9 cellular contexts compared by ENCODE assay signal in the genomic region with DNA sequence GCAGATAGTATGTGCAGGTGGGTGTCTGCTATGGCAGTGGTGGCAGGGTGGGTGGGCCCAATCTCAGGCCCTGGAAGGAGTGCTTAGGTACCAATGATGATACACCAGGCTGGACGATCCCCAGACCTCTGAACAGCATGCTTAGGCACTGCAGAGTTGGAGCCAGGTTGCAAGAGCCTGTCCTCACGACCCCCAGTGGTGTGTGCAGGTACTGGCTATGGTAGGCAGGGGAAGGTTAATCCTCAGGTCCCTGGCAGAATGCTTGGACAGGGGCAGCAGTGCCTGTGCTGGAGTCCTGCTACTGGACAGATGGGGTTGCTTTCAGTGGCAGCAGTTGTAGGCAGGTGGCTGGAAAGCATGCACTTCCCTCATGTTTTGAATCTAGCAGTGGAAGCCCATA.
DNase-seq lines count a peak whose midpoint lies in the region; ATAC-seq and TF ChIP-seq lines count a peak whose summit lies in the region.
"Had no signal": no experiment of that assay in that cellular context is flagged by ENCODE, and none has a peak within 500 bp of the region (broad histone marks: within the 10 kb centered on the region; RNA-seq: fewer than 3 reads in every experiment).

No MANE protein-coding gene starts in this region.

- CTCF ChIA-PET in HCT116 (lab: Charles Lee): no interaction called here

- H3K9ac ChIP-seq in HCT116 (ENCODE audit: low read length): no peak overlapping the region

- no peaks in the 10 kb centered on the region for H3K79me2 ChIP-seq in HCT116 (ENCODE audit: insufficient read depth, low read length)

- BruUV-seq in HCT116 (replicated peaks; lab: Mats Ljungman, UMichigan): no TSS peak

- no peak for TF ChIP-seq RAD21 in HCT116 (IDR thresholded peaks at IDR 0.05; ENCODE audit: low read depth)

- H3K27ac ChIP-seq in HCT116 (ENCODE audit: low read depth, low read length): no peak overlapping the region
- H3K27ac ChIP-seq: adrenal gland, thoracic aorta had no signal

- no peak overlapping the region for H3K4me3 ChIP-seq in HCT116 (replicated peaks in 1 of 2; ENCODE audit: low read depth in 1 of 2, low read length in 2 of 2)
- H3K4me3 ChIP-seq in mucosa of descending colon: no peak overlapping the region
- H3K4me3 ChIP-seq: adrenal gland, thoracic aorta had no signal

- H3K9me2 ChIP-seq in HCT116 (ENCODE audit: insufficient read depth): no peaks in the 10 kb centered on the region

- no peaks in the 10 kb centered on the region for H3K36me3 ChIP-seq in HCT116 (ENCODE audit: control insufficient read depth in 1 of 2, insufficient read depth in 2 of 2, low read length in 2 of 2)
- H3K36me3 ChIP-seq in mucosa of descending colon (ENCODE audit: low read depth): no peaks in the 10 kb centered on the region
- H3K36me3 ChIP-seq: adrenal gland, thoracic aorta had no signal

- POLR2A ChIA-PET in HCT116 (lab: Charles Lee): no interaction called here

- H3K9me3 ChIP-seq in HCT116 (ENCODE audit: control insufficient read depth in 1 of 2, insufficient read depth in 1 of 2, low read depth in 1 of 2, low read length in 2 of 2) (no peaks in the 10 kb centered on the region), mucosa of descending colon (no peaks in the 10 kb centered on the region)
- H3K9me3 ChIP-seq: adrenal gland, thoracic aorta had no signal

- TF ChIP-seq POLR2A in HCT116 (IDR thresholded peaks at IDR 0.05; ENCODE audit: borderline replicate concordance, extremely low read depth, insufficient read depth, insufficient read length): no peak

- ATAC-seq in GM18508 (IDR thresholded peaks at IDR 0.05; ENCODE audit: insufficient read depth, unreplicated experiment) (peak; percentile 61), HCT116 (peak; percentile 91), SK-N-SH treated with all-trans-retinoic acid at 6 μM for 48 hours (peak; percentile 82), mucosa of descending colon (peak; percentile 26)

- H3K4me2 ChIP-seq in HCT116 (ENCODE audit: low read length): no peak overlapping the region

- RAD21 ChIA-PET in HCT116 (lab: Charles Lee; ENCODE audit: low non-redundant PET in 1 of 2, low total read pairs in 2 of 2, uncharacterized antibody in 2 of 2, unreplicated experiment in 2 of 2): no interaction called here

- no peak overlapping the region for H2AFZ ChIP-seq in HCT116 (ENCODE audit: low read depth, low read length, poor library complexity, severe bottlenecking)

- no peaks in the 10 kb centered on the region for H4K20me1 ChIP-seq in HCT116 (ENCODE audit: insufficient read depth)

- DNase-seq in HCT116 (ENCODE audit: low read depth, low spot score) (no peak), mucosa of descending colon (no peak), HCEC 1CT (no peak), foreskin melanocyte (no peak), COR-L47 (lab: John Stamatoyannopoulos, UW) (no peak)
- DNase-seq: adrenal gland had no signal

- TF ChIP-seq CTCF in HCT116 (IDR thresholded peaks at IDR 0.05 in 2 of 3, conservative IDR thresholded peaks at IDR 0.05 in 1 of 3; ENCODE audit: borderline replicate concordance in 1 of 3, insufficient read depth in 1 of 3, low read depth in 2 of 3, low read length in 2 of 3) (peak in 2 of 3 experiments; percentile 49 to 54; a peak in 4 of 6 replicates), mucosa of descending colon (IDR thresholded peaks at IDR 0.05) (no peak)

- H3K27me3 ChIP-seq in HCT116 (ENCODE audit: insufficient read depth, low read length): no peaks in the 10 kb centered on the region
- H3K27me3 ChIP-seq: adrenal gland had no signal

- H3K4me1 ChIP-seq in HCT116 (ENCODE audit: control insufficient read depth in 1 of 2, insufficient read depth in 2 of 2, low read length in 2 of 2) (no peaks in the 10 kb centered on the region), mucosa of descending colon (ENCODE audit: low read depth) (no peaks in the 10 kb centered on the region)
- H3K4me1 ChIP-seq: adrenal gland had no signal

- intact Hi-C loops in HCT116 (cut with micrococcal nuclease) (no loop called here), mucosa of descending colon (cut with DNase I, micrococcal nuclease) (no loop called here)

TF ChIP-seq in HCT116, 20 proteins besides CTCF, POLR2A, EP300 and RAD21 (continues in another document):
- no peak for TF ChIP-seq EGR1 (IDR thresholded peaks at IDR 0.05; ENCODE audit: low read depth)
- TF ChIP-seq CEBPB (IDR thresholded peaks at IDR 0.05; ENCODE audit: low read depth): no peak
- TF ChIP-seq POLR2AphosphoS5 (IDR thresholded peaks at IDR 0.05; ENCODE audit: low read depth, low read length): no peak
- TF ChIP-seq, protein P1, sequence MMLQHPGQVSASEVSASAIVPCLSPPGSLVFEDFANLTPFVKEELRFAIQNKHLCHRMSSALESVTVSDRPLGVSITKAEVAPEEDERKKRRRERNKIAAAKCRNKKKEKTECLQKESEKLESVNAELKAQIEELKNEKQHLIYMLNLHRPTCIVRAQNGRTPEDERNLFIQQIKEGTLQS (IDR thresholded peaks at IDR 0.05): no peak
- TF ChIP-seq, protein P2, sequence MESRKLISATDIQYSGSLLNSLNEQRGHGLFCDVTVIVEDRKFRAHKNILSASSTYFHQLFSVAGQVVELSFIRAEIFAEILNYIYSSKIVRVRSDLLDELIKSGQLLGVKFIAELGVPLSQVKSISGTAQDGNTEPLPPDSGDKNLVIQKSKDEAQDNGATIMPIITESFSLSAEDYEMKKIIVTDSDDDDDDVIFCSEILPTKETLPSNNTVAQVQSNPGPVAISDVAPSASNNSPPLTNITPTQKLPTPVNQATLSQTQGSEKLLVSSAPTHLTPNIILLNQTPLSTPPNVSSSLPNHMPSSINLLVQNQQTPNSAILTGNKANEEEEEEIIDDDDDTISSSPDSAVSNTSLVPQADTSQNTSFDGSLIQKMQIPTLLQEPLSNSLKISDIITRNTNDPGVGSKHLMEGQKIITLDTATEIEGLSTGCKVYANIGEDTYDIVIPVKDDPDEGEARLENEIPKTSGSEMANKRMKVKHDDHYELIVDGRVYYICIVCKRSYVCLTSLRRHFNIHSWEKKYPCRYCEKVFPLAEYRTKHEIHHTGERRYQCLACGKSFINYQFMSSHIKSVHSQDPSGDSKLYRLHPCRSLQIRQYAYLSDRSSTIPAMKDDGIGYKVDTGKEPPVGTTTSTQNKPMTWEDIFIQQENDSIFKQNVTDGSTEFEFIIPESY (IDR thresholded peaks at IDR 0.05; ENCODE audit: extremely low read depth, insufficient replicate concordance, low read length): no peak
- TF ChIP-seq, protein P3, sequence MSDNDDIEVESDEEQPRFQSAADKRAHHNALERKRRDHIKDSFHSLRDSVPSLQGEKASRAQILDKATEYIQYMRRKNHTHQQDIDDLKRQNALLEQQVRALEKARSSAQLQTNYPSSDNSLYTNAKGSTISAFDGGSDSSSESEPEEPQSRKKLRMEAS (IDR thresholded peaks at IDR 0.05): no peak
- no peak for TF ChIP-seq SIN3A (IDR thresholded peaks at IDR 0.05; ENCODE audit: low read depth)
- no peak for TF ChIP-seq TCF7L2 (IDR thresholded peaks at IDR 0.05; ENCODE audit: borderline replicate concordance, extremely low read depth, insufficient read depth, insufficient read length)
- TF ChIP-seq CBX3 (IDR thresholded peaks at IDR 0.05; ENCODE audit: low read depth): no peak
- no peak for TF ChIP-seq ZFX (IDR thresholded peaks at IDR 0.05)

TF ChIP-seq in SK-N-SH treated with all-trans-retinoic acid at 6 μM for 48 hours, 23 proteins besides CTCF, POLR2A, EP300 and RAD21:
- TF ChIP-seq, protein P4, sequence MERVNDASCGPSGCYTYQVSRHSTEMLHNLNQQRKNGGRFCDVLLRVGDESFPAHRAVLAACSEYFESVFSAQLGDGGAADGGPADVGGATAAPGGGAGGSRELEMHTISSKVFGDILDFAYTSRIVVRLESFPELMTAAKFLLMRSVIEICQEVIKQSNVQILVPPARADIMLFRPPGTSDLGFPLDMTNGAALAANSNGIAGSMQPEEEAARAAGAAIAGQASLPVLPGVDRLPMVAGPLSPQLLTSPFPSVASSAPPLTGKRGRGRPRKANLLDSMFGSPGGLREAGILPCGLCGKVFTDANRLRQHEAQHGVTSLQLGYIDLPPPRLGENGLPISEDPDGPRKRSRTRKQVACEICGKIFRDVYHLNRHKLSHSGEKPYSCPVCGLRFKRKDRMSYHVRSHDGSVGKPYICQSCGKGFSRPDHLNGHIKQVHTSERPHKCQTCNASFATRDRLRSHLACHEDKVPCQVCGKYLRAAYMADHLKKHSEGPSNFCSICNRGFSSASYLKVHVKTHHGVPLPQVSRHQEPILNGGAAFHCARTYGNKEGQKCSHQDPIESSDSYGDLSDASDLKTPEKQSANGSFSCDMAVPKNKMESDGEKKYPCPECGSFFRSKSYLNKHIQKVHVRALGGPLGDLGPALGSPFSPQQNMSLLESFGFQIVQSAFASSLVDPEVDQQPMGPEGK (CRISPR knock-in tag; IDR thresholded peaks at IDR 0.05; ENCODE audit: borderline replicate concordance): no peak
- TF ChIP-seq ZFP3 (CRISPR knock-in tag; IDR thresholded peaks at IDR 0.05) (no peak), RARB (CRISPR knock-in tag; IDR thresholded peaks at IDR 0.05) (no peak), GLIS3 (CRISPR knock-in tag; IDR thresholded peaks at IDR 0.05) (no peak), ISL1 (CRISPR knock-in tag; IDR thresholded peaks at IDR 0.05) (no peak), OSR1 (CRISPR knock-in tag; IDR thresholded peaks at IDR 0.05) (no peak), ZC3H10 (CRISPR knock-in tag; IDR thresholded peaks at IDR 0.05) (no peak), TCF4 (CRISPR knock-in tag; IDR thresholded peaks at IDR 0.05; ENCODE audit: borderline replicate concordance) (no peak), TOX (CRISPR knock-in tag; IDR thresholded peaks at IDR 0.05; ENCODE audit: borderline replicate concordance) (no peak), CSDC2 (CRISPR knock-in tag; IDR thresholded peaks at IDR 0.05) (no peak), PPARA (CRISPR knock-in tag; IDR thresholded peaks at IDR 0.05; ENCODE audit: borderline replicate concordance) (no peak)

Comparison
In these comparisons a context has a peak if more than half of its experiments do, and no peak if none do; other contexts are left out.
1. ATAC-seq: peak in every context shown above with its lines; median percentile 91 in HCT116; 82 in SK-N-SH treated with all-trans-retinoic acid at 6 μM for 48 hours; 61 in GM18508; 26 in mucosa of descending colon.